21 cellular contexts compared by ENCODE assay signal in genomic region chr7:2287742-2288141, GRCh38.
"Had no signal": no experiment of that assay in that cellular context is flagged by ENCODE, and none has a peak within 500 bp of the region (broad histone marks: within the 10 kb centered on the region; RNA-seq: fewer than 3 reads in every experiment).

No MANE protein-coding gene starts in this region.

- H3K4me3 ChIP-seq: left ventricle myocardium inferior, ovary, prostate gland, spleen, tibial artery had no signal

- ATAC-seq: foreskin keratinocyte; natural killer cell treated with Interleukin-12 subunit alpha and Interleukin-12 subunit beta and Interleukin-15 and Interleukin-18, amount 100 ng/mL, for 72 hours had no signal

- H3K9me3 ChIP-seq: left ventricle myocardium inferior, neutrophil, ovary, prostate gland, spleen, tibial artery had no signal

- H3K27me3 ChIP-seq: foreskin keratinocyte, neutrophil, ovary, spleen, tibial artery had no signal

- DNase-seq: activated CD4-positive, alpha-beta memory T cell treated with anti-CD3 and anti-CD28 coated beads for 36 hours; activated CD4-positive, alpha-beta T cell treated with anti-CD3 and anti-CD28 coated beads for 4 hours; activated CD4-positive, CD25-positive, alpha-beta regulatory T cell; activated naive CD4-positive, alpha-beta T cell treated with Interleukin-2 at 50 U/mL for 16 hours; activated naive CD8-positive, alpha-beta T cell treated with anti-CD3 and anti-CD28 coated beads for 36 hours; activated T-cell treated with anti-CD3 and anti-CD28 coated beads, Interleukin-2, amount 50 U/mL, for 48 hours; central memory CD4-positive, alpha-beta T cell; effector memory CD4-positive, alpha-beta T cell; foreskin keratinocyte; left ventricle myocardium inferior; ovary; spleen; stimulated activated CD4-positive, alpha-beta T cell treated with anti-CD3 and anti-CD28 coated beads, Interleukin-4, amount 100 ng/mL, for 1 hour; substantia nigra; T1000; tibial artery had no signal

- FAIRE-seq: astrocyte, colon had no signal

- H3K27ac ChIP-seq: foreskin keratinocyte, left ventricle myocardium inferior, neutrophil, ovary, prostate gland, tibial artery had no signal

- H3K4me1 ChIP-seq: foreskin keratinocyte, left ventricle myocardium inferior, prostate gland, tibial artery had no signal

- H3K36me3 ChIP-seq: left ventricle myocardium inferior, neutrophil, ovary, prostate gland, tibial artery had no signal
